25 cellular contexts compared by ENCODE assay signal in genomic region chr9:89010526-89011089, GRCh38. TPM values are rescaled to one million over a fixed set of nuclear protein-coding genes. Genes with fewer than 3 reads are reported as not detected.
"Had no signal": no experiment of that assay in that cellular context is flagged by ENCODE, and none has a peak within 500 bp of the region (broad histone marks: within the 10 kb centered on the region; RNA-seq: fewer than 3 reads in every experiment).

No MANE protein-coding gene starts in this region.

- H3K9me3 Mint-ChIP-seq: activated CD4-positive, alpha-beta T cell treated with anti-CD3 and anti-CD28 coated beads, Interleukin-2, amount 10 ng/mL, durations not matched to agents 24 days and 14 days; activated naive CD4-positive, alpha-beta T cell treated with anti-CD3 and anti-CD28 coated beads, Interleukin-2, amount 50 U/mL, for 24 hours; activated T-cell treated with anti-CD3 and anti-CD28 coated beads, Interleukin-2, amount 50 U/mL, for 24 hours; activated T-helper 1 cell treated with anti-CD3 and anti-CD28 coated beads, Interleukin-12 subunit alpha, Interleukin-12 subunit beta, Interleukin-2, Interleukin-4 antibody, amounts not matched to agents 30 ng/mL and 10 ng/mL and 1 ng/mL, durations not matched to agents 14 hours and 24 hours and 36 hours; WTC11 had no signal

- H3K27me3 ChIP-seq: breast epithelium had no signal

- H3K27ac ChIP-seq: breast epithelium, SJCRH30 had no signal

- H3K36me3 ChIP-seq: breast epithelium, SJCRH30 had no signal

- H3K9me3 ChIP-seq: breast epithelium, SJCRH30 had no signal

- H3K36me3 Mint-ChIP-seq: activated CD8-positive, alpha-beta memory T cell treated with anti-CD3 and anti-CD28 coated beads, Interleukin-2, amount 10 ng/mL, durations not matched to agents 7 days and 5 days; activated naive CD4-positive, alpha-beta T cell treated with anti-CD3 and anti-CD28 coated beads, Interleukin-2, amount 50 U/mL, for 24 hours; WTC11 had no signal

- H3K4me3 ChIP-seq: breast epithelium, SJCRH30 had no signal

- H3K4me3 Mint-ChIP-seq: activated CD4-positive, alpha-beta T cell treated with anti-CD3 and anti-CD28 coated beads, Interleukin-2, amount 10 ng/mL, durations not matched to agents 24 days and 14 days; activated CD8-positive, alpha-beta memory T cell treated with anti-CD3 and anti-CD28 coated beads, Interleukin-2, amount 10 ng/mL, durations not matched to agents 7 days and 5 days; activated naive CD4-positive, alpha-beta T cell treated with anti-CD3 and anti-CD28 coated beads, Interleukin-2, amount 50 U/mL, for 24 hours; activated T-cell treated with anti-CD3 and anti-CD28 coated beads, Interleukin-2, amount 50 U/mL, for 24 hours; activated T-helper 1 cell treated with anti-CD3 and anti-CD28 coated beads, Interleukin-12 subunit alpha, Interleukin-12 subunit beta, Interleukin-2, Interleukin-4 antibody, amounts not matched to agents 30 ng/mL and 10 ng/mL and 1 ng/mL, durations not matched to agents 14 hours and 24 hours and 36 hours; T-helper 17 cell; WTC11 had no signal

- H3K4me1 Mint-ChIP-seq: activated CD4-positive, alpha-beta T cell treated with anti-CD3 and anti-CD28 coated beads, Interleukin-2, amount 10 ng/mL, durations not matched to agents 24 days and 14 days; activated CD8-positive, alpha-beta memory T cell treated with anti-CD3 and anti-CD28 coated beads, Interleukin-2, amount 10 ng/mL, durations not matched to agents 7 days and 5 days; activated naive CD4-positive, alpha-beta T cell treated with anti-CD3 and anti-CD28 coated beads, Interleukin-2, amount 50 U/mL, for 24 hours had no signal

- ATAC-seq: activated CD8-positive, alpha-beta memory T cell treated with anti-CD3 and anti-CD28 coated beads, Interleukin-2, amount 10 ng/mL, durations not matched to agents 7 days and 5 days; Right ventricle myocardium inferior; T-helper 17 cell; WTC11 had no signal

- H3K27ac Mint-ChIP-seq: activated CD4-positive, alpha-beta T cell treated with anti-CD3 and anti-CD28 coated beads, Interleukin-2, amount 10 ng/mL, durations not matched to agents 24 days and 14 days; activated CD8-positive, alpha-beta memory T cell treated with anti-CD3 and anti-CD28 coated beads, Interleukin-2, amount 10 ng/mL, durations not matched to agents 7 days and 5 days; activated naive CD4-positive, alpha-beta T cell treated with anti-CD3 and anti-CD28 coated beads, Interleukin-2, amount 50 U/mL, for 24 hours; activated T-cell treated with anti-CD3 and anti-CD28 coated beads, Interleukin-2, amount 50 U/mL, for 24 hours; activated T-helper 1 cell treated with anti-CD3 and anti-CD28 coated beads, Interleukin-12 subunit alpha, Interleukin-12 subunit beta, Interleukin-2, Interleukin-4 antibody, amounts not matched to agents 30 ng/mL and 10 ng/mL and 1 ng/mL, durations not matched to agents 14 hours and 24 hours and 36 hours; T-helper 17 cell; WTC11 had no signal

- DNase-seq: activated CD4-positive, alpha-beta T cell treated with anti-CD3 and anti-CD28 coated beads for 1 hour; activated CD4-positive, alpha-beta T cell treated with anti-CD3 and anti-CD28 coated beads, Interleukin-2, amount 10 ng/mL, durations not matched to agents 24 days and 14 days; activated CD4-positive, alpha-beta T cell treated with anti-CD3 and anti-CD28 coated beads, Interleukin-2, amount 50 U/mL, for 48 hours; activated CD8-positive, alpha-beta memory T cell treated with anti-CD3 and anti-CD28 coated beads, Interleukin-2, amount 10 ng/mL, durations not matched to agents 7 days and 5 days; activated effector memory CD4-positive, alpha-beta T cell treated with Interleukin-2 at 50 U/mL for 16 hours; activated naive CD4-positive, alpha-beta T cell; activated T-cell treated with anti-CD3 and anti-CD28 coated beads, Interleukin-2, amount 50 U/mL, for 24 hours; central memory CD4-positive, alpha-beta T cell; Kasumi-1; NCI-H1105 treated with DMSO at 0.1 percent for 48 hours; NCI-H1436 treated with DMSO at 0.1 percent for 48 hours; NCI-H2029 treated with DMSO at 0.1 percent for 48 hours; NCI-H345; NCI-H510A; NCI-H526 treated with DMSO at 0.1 percent for 48 hours; NCI-H82; RPMI8226; SJCRH30; T-helper 17 cell; T-helper 9 cell had no signal

- H3K4me1 ChIP-seq: breast epithelium, SJCRH30 had no signal

RNA-seq across cellular contexts. Expression of gene S1PR3, which starts 19.3 kb away (rescaled TPM):
- total RNA-seq: SJCRH30 had no signal
